ENCODE assay signal across 8 cellular contexts in genomic region chr7:128347573-128348147, GRCh38. TPM values are rescaled to one million over a fixed set of nuclear protein-coding genes. Genes with fewer than 3 reads are reported as not detected.
DNase-seq lines count a peak whose midpoint lies in the region; ATAC-seq and TF ChIP-seq lines count a peak whose summit lies in the region.

No MANE protein-coding gene starts in this region.

- no TSS peak for BruUV-seq in HCT116 (replicated peaks; lab: Mats Ljungman, UMichigan)

- CTCF ChIA-PET in HCT116 (lab: Charles Lee): interaction anchor here (0.7 to 3.3 kb wide), 16 partner anchors 11 to 176 kb away, joined by 3 to 134 read pairs (median 6); partner anchors contain the start of genes HILPDA and IMPDH1

- H3K4me2 ChIP-seq in HCT116 (ENCODE audit: low read length) (no peak overlapping the region), hepatocyte (no peak overlapping the region)

- TF ChIP-seq CTCF in C4-2B (conservative IDR thresholded peaks at IDR 0.05) (peak; percentile 86), HCT116 (IDR thresholded peaks at IDR 0.05 in 2 of 3, conservative IDR thresholded peaks at IDR 0.05 in 1 of 3; ENCODE audit: borderline replicate concordance in 1 of 3, insufficient read depth in 1 of 3, low read depth in 2 of 3, low read length in 2 of 3) (peak; percentile 76 to 83 (median 78)), Peyer's patch (IDR thresholded peaks at IDR 0.05) (peak in 4 of 6 experiments; percentile 30 to 47 (median 39)), hepatocyte (IDR thresholded peaks at IDR 0.05; ENCODE audit: poor library complexity) (peak; percentile 67)

- intact Hi-C loops in HCT116 (cut with micrococcal nuclease): loop anchor here (1.0 to 2.0 kb wide), 3 partner anchors 40 to 111 kb away; no protein-coding TSS in a partner anchor

- H3K9me2 ChIP-seq in HCT116 (ENCODE audit: insufficient read depth) (no peaks in the 10 kb centered on the region), hepatocyte (replicated peaks; ENCODE audit: insufficient read depth) (no peaks in the 10 kb centered on the region)

- TF ChIP-seq RAD21 in HCT116 (IDR thresholded peaks at IDR 0.05; ENCODE audit: low read depth): peak; percentile 91

- H3K4me3 ChIP-seq in HCT116 (replicated peaks in 1 of 2; ENCODE audit: low read depth in 1 of 2, low read length in 2 of 2) (no peak overlapping the region), Peyer's patch (no peak overlapping the region), adipocyte (ENCODE audit: low read length) (no peak overlapping the region), hepatocyte (no peak overlapping the region)

- RAD21 ChIA-PET in HCT116 (lab: Charles Lee; ENCODE audit: low non-redundant PET in 1 of 2, low total read pairs in 2 of 2, uncharacterized antibody in 2 of 2, unreplicated experiment in 2 of 2): interaction anchor here (1.1 to 1.8 kb wide), 5 partner anchors 39 to 112 kb away, joined by 3 to 14 read pairs (median 5); no protein-coding TSS in a partner anchor

- H3K9me3 ChIP-seq in HCT116 (ENCODE audit: control insufficient read depth in 1 of 2, insufficient read depth in 1 of 2, low read depth in 1 of 2, low read length in 2 of 2): no peaks in the 10 kb centered on the region
- no peaks in the 10 kb centered on the region for H3K9me3 ChIP-seq in Peyer's patch
- no peaks in the 10 kb centered on the region for H3K9me3 ChIP-seq in adipocyte (ENCODE audit: control insufficient read depth, low read length)
- no peaks in the 10 kb centered on the region for H3K9me3 ChIP-seq in hepatocyte (ENCODE audit: low read depth)

- WGBS in hepatocyte (ENCODE audit: low lambda C conversion rate, missing lambda C conversion rate): 17% methylated on average over 2 of the region's 2 CpGs

- peaks cover 3 to 5% of the 10 kb centered on the region in 2 experiments; a peak in 3 of 4 replicates for H3K4me1 ChIP-seq in HCT116 (ENCODE audit: control insufficient read depth in 1 of 2, insufficient read depth in 2 of 2, low read length in 2 of 2)
- peaks cover 3 to 18% (median 6%) of the 10 kb centered on the region in 4 donors for H3K4me1 ChIP-seq in Peyer's patch
- H3K4me1 ChIP-seq in adipocyte (ENCODE audit: control insufficient read depth, insufficient read depth, low read length): peaks cover 7% of the 10 kb centered on the region
- peaks cover 2% of the 10 kb centered on the region for H3K4me1 ChIP-seq in hepatocyte (ENCODE audit: insufficient read depth)

- H4K20me1 ChIP-seq in HCT116 (ENCODE audit: insufficient read depth) (no peaks in the 10 kb centered on the region), hepatocyte (ENCODE audit: insufficient read depth, poor library complexity, severe bottlenecking) (no peaks in the 10 kb centered on the region)

- DNase-seq in HCT116 (ENCODE audit: low read depth, low spot score) (peak; percentile 18), Peyer's patch (no peak), adipocyte (ENCODE audit: low read depth) (peak; percentile 72), hepatocyte (ENCODE audit: low spot score) (peak; percentile 58)
- peak; percentile 47 for DNase-seq in stimulated activated CD4-positive, alpha-beta T cell treated with anti-CD3 and anti-CD28 coated beads, Interleukin-2, amount 100 ng/mL, for 4 hours (ENCODE audit: low read depth)

- no peak overlapping the region for H3K9ac ChIP-seq in HCT116 (ENCODE audit: low read length)
- no peak overlapping the region for H3K9ac ChIP-seq in adipocyte (ENCODE audit: low read length)

- TF ChIP-seq POLR2A in HCT116 (IDR thresholded peaks at IDR 0.05; ENCODE audit: borderline replicate concordance, extremely low read depth, insufficient read depth, insufficient read length): no peak
- no peak for TF ChIP-seq POLR2A in Peyer's patch (IDR thresholded peaks at IDR 0.05)

- H3K79me2 ChIP-seq in HCT116 (ENCODE audit: insufficient read depth, low read length) (peaks cover 10% of the 10 kb centered on the region), hepatocyte (peaks cover 7% of the 10 kb centered on the region)

- POLR2A ChIA-PET in HCT116 (lab: Charles Lee): interaction anchor here (0.7 kb wide), 1 partner anchor 40 kb away, joined by 4 read pairs; no protein-coding TSS in a partner anchor

- H3K36me3 ChIP-seq in HCT116 (ENCODE audit: control insufficient read depth in 1 of 2, insufficient read depth in 2 of 2, low read length in 2 of 2): no peaks in the 10 kb centered on the region
- H3K36me3 ChIP-seq in Peyer's patch: no peaks in the 10 kb centered on the region
- H3K36me3 ChIP-seq in adipocyte (ENCODE audit: control insufficient read depth, insufficient read depth, low read length, severe bottlenecking): no peaks in the 10 kb centered on the region
- H3K36me3 ChIP-seq in hepatocyte (replicated peaks; ENCODE audit: insufficient read depth, low read depth): no peaks in the 10 kb centered on the region

- H2AFZ ChIP-seq in HCT116 (ENCODE audit: low read depth, low read length, poor library complexity, severe bottlenecking) (no peak overlapping the region), hepatocyte (no peak overlapping the region)

- no peak overlapping the region for H3K27ac ChIP-seq in C4-2B
- H3K27ac ChIP-seq in HCT116 (ENCODE audit: low read depth, low read length): no peak overlapping the region
- no peak overlapping the region for H3K27ac ChIP-seq in Peyer's patch
- H3K27ac ChIP-seq in hepatocyte: no peak overlapping the region

- H3K27me3 ChIP-seq in HCT116 (ENCODE audit: insufficient read depth, low read length) (no peaks in the 10 kb centered on the region), Peyer's patch (peaks cover 0 to 9% of the 10 kb centered on the region in 2 donors), adipocyte (replicated peaks; ENCODE audit: control insufficient read depth, insufficient read depth, low read length) (peaks cover 26% of the 10 kb centered on the region), hepatocyte (peaks cover 33% of the 10 kb centered on the region)

- peak; percentile 60 for ATAC-seq in HCT116
- ATAC-seq in HG03521 (IDR thresholded peaks at IDR 0.05; ENCODE audit: unreplicated experiment): no peak
- no peak for ATAC-seq in HG03457 (IDR thresholded peaks at IDR 0.05; ENCODE audit: unreplicated experiment)

TF ChIP-seq in HCT116, 20 proteins besides CTCF, POLR2A, EP300 and RAD21:
- TF ChIP-seq EGR1 (IDR thresholded peaks at IDR 0.05; ENCODE audit: low read depth) (no peak), FOSL1 (IDR thresholded peaks at IDR 0.05; ENCODE audit: low read depth) (no peak), CBX3 (IDR thresholded peaks at IDR 0.05; ENCODE audit: low read depth) (no peak), JUND (IDR thresholded peaks at IDR 0.05) (no peak), REST (IDR thresholded peaks at IDR 0.05; ENCODE audit: low read depth) (no peak), MAX (IDR thresholded peaks at IDR 0.05) (no peak), ATF3 (IDR thresholded peaks at IDR 0.05) (no peak), ELF1 (IDR thresholded peaks at IDR 0.05; ENCODE audit: borderline replicate concordance, low read depth) (no peak)

RNA-seq across cellular contexts. Expression of gene RBM28, which starts 4.0 kb away (rescaled TPM):
- total RNA-seq in HCT116 (2021; ENCODE audit: unreplicated experiment): 66.3 TPM
- polyA plus RNA-seq in HCT116 (2012): 23.9 and 29.2 TPM in 2 replicates
- 100 to 1,000 TPM in 1 of 4 donors, 10 to 100 TPM in 3; 19.1 to 142 (median 24.2) TPM for total RNA-seq in Peyer's patch
- total RNA-seq in hepatocyte: 19.3 and 25.7 TPM in 2 replicates
- polyA plus RNA-seq in hepatocyte: 26.4 and 32.2 TPM in 2 replicates

RNA-seq across cellular contexts. Expression of gene PRRT4, which starts 13.8 kb away (rescaled TPM):
- 4.0 TPM for total RNA-seq in HCT116 (2021; ENCODE audit: unreplicated experiment)
- polyA plus RNA-seq in HCT116 (2012): 2.5 and 3.4 TPM in 2 replicates
- total RNA-seq in Peyer's patch: under 1 TPM in 1 of 4 donors, not detected in 3; 0.66 TPM
- 1.2 and 2.2 TPM in 2 replicates for total RNA-seq in hepatocyte
- 3.4 and 4.1 TPM in 2 replicates for polyA plus RNA-seq in hepatocyte

Comparison
In these comparisons a context has a peak if more than half of its experiments do, and no peak if none do; other contexts are left out.
1. DNase-seq: peak in HCT116 (single experiment), adipocyte (single experiment), hepatocyte (single experiment) and stimulated activated CD4-positive, alpha-beta T cell treated with anti-CD3 and anti-CD28 coated beads, Interleukin-2, amount 100 ng/mL, for 4 hours (single experiment); none in Peyer's patch (0 of 3).
2. Peak in every context shown above with its lines, with median percentiles within 50 percentile points of each other: CTCF ChIP-seq.